8 cellular contexts compared by ENCODE assay signal in the genomic region with DNA sequence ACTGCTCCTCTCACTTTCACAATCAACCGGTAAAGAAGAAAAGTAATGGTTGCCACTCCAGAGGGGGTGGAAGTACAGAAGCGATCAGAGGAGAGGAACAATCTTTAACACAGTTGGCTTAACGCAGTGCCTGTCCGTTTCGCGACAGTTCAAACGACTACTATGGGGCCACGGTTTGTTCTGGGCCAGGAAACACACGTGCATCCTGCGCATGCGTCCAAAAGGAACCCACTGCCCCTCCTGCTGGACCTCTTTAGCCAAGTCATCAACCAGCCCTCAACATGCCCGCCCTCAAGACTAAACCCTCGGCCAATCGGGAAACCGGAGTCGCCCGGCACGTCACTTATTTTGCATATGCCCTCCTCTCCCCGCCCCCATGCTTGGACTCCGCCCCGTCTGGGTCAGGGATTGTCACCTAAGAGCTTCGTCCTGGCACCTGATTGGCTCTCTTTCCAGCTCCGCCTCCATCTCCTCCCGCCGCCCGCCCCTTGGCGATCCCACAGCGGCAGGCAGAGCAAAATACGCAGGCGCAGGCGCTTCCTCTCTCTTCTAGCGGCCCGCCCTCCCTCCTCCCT. TPM values are rescaled to one million over a fixed set of nuclear protein-coding genes. Genes with fewer than 3 reads are reported as not detected.
DNase-seq lines count a peak whose midpoint lies in the region; ATAC-seq lines count a peak whose summit lies in the region.

No MANE protein-coding gene starts in this region.

- H3K27ac ChIP-seq in duodenal mucosa (ENCODE audit: low read depth, low read length) = peak overlapping the region; percentile 97

- H3K9me3 ChIP-seq in duodenal mucosa (ENCODE audit: control insufficient read depth in 1 of 2, low read length in 2 of 2) = no peaks in the 10 kb centered on the region

- peak overlapping the region; percentile 55 to 67 for H3K4me3 ChIP-seq in duodenal mucosa (ENCODE audit: low read depth in 1 of 2, low read length in 2 of 2)

- peak overlapping the region; percentile 52 to 69 for H3K9ac ChIP-seq in duodenal mucosa (ENCODE audit: low read depth in 1 of 2, low read length in 2 of 2)

- peaks cover 23 to 24% of the 10 kb centered on the region in 2 donors for H3K4me1 ChIP-seq in duodenal mucosa (ENCODE audit: control insufficient read depth in 1 of 2, insufficient read depth in 2 of 2, low read length in 2 of 2)

- DNase-seq in ACHN = peak; percentile 99
- peak; percentile 68 for DNase-seq in GM19238 (ENCODE audit: insufficient read length, low spot score)
- peak; percentile 100 for DNase-seq in activated CD4-positive, alpha-beta T cell treated with anti-CD3 and anti-CD28 coated beads for 4 hours
- DNase-seq in lung microvascular endothelial cell (ENCODE audit: low read depth in 2 of 2) = peak; percentile 100
- peak; percentile 100 for DNase-seq in stimulated activated CD8-positive, alpha-beta memory T cell treated with anti-CD3 and anti-CD28 coated beads, Interleukin-15, amount 100 ng/mL, for 1 hour (ENCODE audit: low read depth)
- no peak for DNase-seq in SW 1271 (lab: John Stamatoyannopoulos, UW)

- H3K36me3 ChIP-seq in duodenal mucosa (ENCODE audit: control insufficient read depth in 1 of 2, insufficient read depth in 2 of 2, low read length in 2 of 2) = peaks cover 7 to 8% of the 10 kb centered on the region in 2 donors

- H3K27me3 ChIP-seq in duodenal mucosa (ENCODE audit: control insufficient read depth in 1 of 2, insufficient read depth in 2 of 2, low read length in 2 of 2) = no peaks in the 10 kb centered on the region

- ATAC-seq in HG03457 (IDR thresholded peaks at IDR 0.05; ENCODE audit: unreplicated experiment) = peak; percentile 66

- in situ Hi-C loops in ACHN (cut with HindIII; ENCODE audit: low pct_ligation_motif_present, low pct_unique_long_range_greater_than_20kb, low sequenced_read_pairs) = no loop called here

RNA-seq across cellular contexts. Expression of a gene that starts 0.3 kb away (rescaled TPM):
- total RNA-seq in lung microvascular endothelial cell = 141 and 168 TPM in 2 replicates

Comparison
In these comparisons a context has a peak if more than half of its experiments do, and no peak if none do; other contexts are left out.
1. DNase-seq: peak in ACHN (single experiment), GM19238 (single experiment), activated CD4-positive, alpha-beta T cell treated with anti-CD3 and anti-CD28 coated beads for 4 hours (2 of 2), lung microvascular endothelial cell (2 of 2) and stimulated activated CD8-positive, alpha-beta memory T cell treated with anti-CD3 and anti-CD28 coated beads, Interleukin-15, amount 100 ng/mL, for 1 hour (single experiment); none in SW 1271 (0 of 2).